In genomic region chr2:41580806-41581205, GRCh38 we compare ENCODE assay signal across 22 cellular contexts.
A peak's percentile ranks its signal among the peaks of the same experiment; 100 is the strongest.
DNase-seq lines count a peak whose midpoint lies in the region; ATAC-seq and TF ChIP-seq lines count a peak whose summit lies in the region.
"Had no signal": no experiment of that assay in that cellular context is flagged by ENCODE, and none has a peak within 500 bp of the region (broad histone marks: within the 10 kb centered on the region; RNA-seq: fewer than 3 reads in every experiment).

No MANE protein-coding gene starts in this region.

- no peak for ATAC-seq in left ventricle myocardium superior
- ATAC-seq in HG03108 (IDR thresholded peaks at IDR 0.05; ENCODE audit: unreplicated experiment) = no peak
- ATAC-seq: GM12878 had no signal

- H3K9me2 ChIP-seq in MM.1S (replicated peaks; ENCODE audit: insufficient read depth, low read length) = no peaks in the 10 kb centered on the region

- H3K27me3 ChIP-seq in parathyroid adenoma (ENCODE audit: control insufficient read depth, insufficient read depth, low read length) (no peaks in the 10 kb centered on the region), A673 (replicated peaks; ENCODE audit: insufficient read depth, low read depth, low read length, poor library complexity) (no peaks in the 10 kb centered on the region), MM.1S (replicated peaks; ENCODE audit: insufficient read depth, low read length) (no peaks in the 10 kb centered on the region)
- H3K27me3 ChIP-seq: BLaER1 treated with 17β-estradiol and CSF1 and Interleukin-3, amounts not matched to agents 10 nM and 100 nM had no signal

- peaks cover 21% of the 10 kb centered on the region for H3K4me1 ChIP-seq in parathyroid adenoma
- no peaks in the 10 kb centered on the region for H3K4me1 ChIP-seq in A673 (ENCODE audit: insufficient read depth, low read length, poor library complexity, severe bottlenecking)
- no peaks in the 10 kb centered on the region for H3K4me1 ChIP-seq in MM.1S (ENCODE audit: low read length)
- H3K4me1 ChIP-seq: BE2C, HAP-1 had no signal

- peak overlapping the region; percentile 31 for H2AFZ ChIP-seq in parathyroid adenoma
- H2AFZ ChIP-seq in MM.1S (ENCODE audit: low read length) = no peak overlapping the region
- H2AFZ ChIP-seq: GM23248 had no signal

- H3K4me3 ChIP-seq in astrocyte of the cerebellum (ENCODE audit: low read depth, low read length) (no peak overlapping the region), fibroblast of pulmonary artery (replicated peaks; ENCODE audit: low read depth, low read length) (no peak overlapping the region), parathyroid adenoma (ENCODE audit: low read depth, low read length) (peak overlapping the region; percentile 23), A673 (ENCODE audit: low read depth, low read length, poor library complexity, severe bottlenecking) (no peak overlapping the region), MM.1S (ENCODE audit: low read length) (no peak overlapping the region)
- H3K4me3 ChIP-seq: BLaER1 treated with 17β-estradiol and CSF1 and Interleukin-3, amounts not matched to agents 10 nM and 100 nM; GM12878; GM23248; HAP-1 had no signal

- H3K9me3 ChIP-seq in parathyroid adenoma (ENCODE audit: control insufficient read depth, low read length) (no peaks in the 10 kb centered on the region), A673 (ENCODE audit: low read depth, low read length, poor library complexity, severe bottlenecking) (peaks cover 4% of the 10 kb centered on the region), MM.1S (replicated peaks; ENCODE audit: insufficient read depth, low read length) (no peaks in the 10 kb centered on the region)
- H3K9me3 ChIP-seq: BE2C, HAP-1 had no signal

- CTCF ChIA-PET in A673 (lab: Charles Lee) = no interaction called here

- no peaks in the 10 kb centered on the region for H3K79me2 ChIP-seq in parathyroid adenoma
- H3K79me2 ChIP-seq in MM.1S (ENCODE audit: low read length) = no peaks in the 10 kb centered on the region

- peak overlapping the region; percentile 48 for H3K27ac ChIP-seq in parathyroid adenoma
- no peak overlapping the region for H3K27ac ChIP-seq in A673 (ENCODE audit: low read depth, low read length, poor library complexity, severe bottlenecking)
- H3K27ac ChIP-seq in MM.1S (ENCODE audit: low read length) = no peak overlapping the region
- H3K27ac ChIP-seq: BLaER1 treated with 17β-estradiol and CSF1 and Interleukin-3, amounts not matched to agents 10 nM and 100 nM; GM23248 had no signal

- no TSS peak for BruUV-seq in A673 (replicated peaks; lab: Mats Ljungman, UMichigan)

- TF ChIP-seq CTCF in astrocyte of the cerebellum (IDR thresholded peaks at IDR 0.05; ENCODE audit: low read depth, low read length, missing control alignments) (no peak), fibroblast of pulmonary artery (IDR thresholded peaks at IDR 0.05; ENCODE audit: low read length, missing control alignments) (no peak), parathyroid adenoma (IDR thresholded peaks at IDR 0.05) (no peak), A673 (conservative IDR thresholded peaks at IDR 0.05; ENCODE audit: low read depth, low read length) (no peak), MM.1S (IDR thresholded peaks at IDR 0.05; ENCODE audit: low read length) (no peak)

- DNase-seq in H4 (ENCODE audit: low spot score) = peak; percentile 9
- DNase-seq in astrocyte of the cerebellum (ENCODE audit: low read depth) = peak; percentile 53
- peak; percentile 16 for DNase-seq in fibroblast of pulmonary artery (ENCODE audit: low read depth)
- no peak for DNase-seq in left ventricle myocardium superior
- DNase-seq in A673 (ENCODE audit: low spot score) = no peak
- no peak for DNase-seq in MM.1S
- DNase-seq: ACHN; AML-193; BE2C; CD4-positive, alpha-beta T cell; CD8-positive, alpha-beta memory T cell; DMS 273 treated with DMSO at 0.1 percent for 48 hours; DMS79; EL; GDM1; GM23248; HFFc6 had no signal

- intact Hi-C loops in left ventricle myocardium superior (cut with micrococcal nuclease) = no loop called here
- intact Hi-C loops in A673 (cut with micrococcal nuclease; ENCODE audit: unreplicated experiment) = no loop called here

- no peaks in the 10 kb centered on the region for H4K20me1 ChIP-seq in MM.1S (ENCODE audit: insufficient read depth, low read length)
- H4K20me1 ChIP-seq: BLaER1 treated with 17β-estradiol and CSF1 and Interleukin-3, amounts not matched to agents 10 nM and 100 nM had no signal

- H3K9ac ChIP-seq in parathyroid adenoma (no peak overlapping the region), MM.1S (ENCODE audit: low read length) (no peak overlapping the region)
- H3K9ac ChIP-seq: BLaER1 treated with 17β-estradiol and CSF1 and Interleukin-3, amounts not matched to agents 10 nM and 100 nM; GM23248 had no signal

- H3K36me3 ChIP-seq in parathyroid adenoma (ENCODE audit: control insufficient read depth, insufficient read depth, low read length) (no peaks in the 10 kb centered on the region), A673 (ENCODE audit: insufficient read depth, low read length, poor library complexity, severe bottlenecking) (no peaks in the 10 kb centered on the region), MM.1S (replicated peaks; ENCODE audit: insufficient read depth, low read length) (no peaks in the 10 kb centered on the region)
- H3K36me3 ChIP-seq: BE2C; BLaER1 treated with 17β-estradiol and CSF1 and Interleukin-3, amounts not matched to agents 10 nM and 100 nM; HAP-1 had no signal

- H3K4me2 ChIP-seq in parathyroid adenoma (ENCODE audit: low read length) (peak overlapping the region; percentile 48), MM.1S (ENCODE audit: low read depth, low read length) (no peak overlapping the region)
- H3K4me2 ChIP-seq: BLaER1 treated with 17β-estradiol and CSF1 and Interleukin-3, amounts not matched to agents 10 nM and 100 nM had no signal

- in situ Hi-C loops in astrocyte of the cerebellum (cut with HindIII; ENCODE audit: low sequenced_read_pairs) = no loop called here

- POLR2A ChIA-PET in A673 (lab: Charles Lee; ENCODE audit: low non-redundant PET) = no interaction called here

- no peaks in the 10 kb centered on the region for H3F3A ChIP-seq in MM.1S (ENCODE audit: insufficient read depth, low read length)

Comparison
In these comparisons a context has a peak if more than half of its experiments do, and no peak if none do; other contexts are left out.
1. DNase-seq: peak in H4 (single experiment), astrocyte of the cerebellum (single experiment) and fibroblast of pulmonary artery (single experiment); none in left ventricle myocardium superior (single experiment), A673 (single experiment) and MM.1S (single experiment).